ENCODE assay signal across 26 cellular contexts in genomic region chr15:83745771-83746170, GRCh38.
"Had no signal": no experiment of that assay in that cellular context is flagged by ENCODE, and none has a peak within 500 bp of the region (broad histone marks: within the 10 kb centered on the region; RNA-seq: fewer than 3 reads in every experiment).

No MANE protein-coding gene starts in this region.

- H3K27me3 ChIP-seq: pancreas, right lobe of liver, stomach, suprapubic skin, tibial nerve, uterus had no signal

- H3K4me1 Mint-ChIP-seq: immature natural killer cell; nephron; neural crest cell; stimulated activated naive B cell treated with anti-CD40 and anti-IgM and Interleukin-4, amounts not matched to agents 10 μg/mL and 1 μg/mL and 100 μg/mL, for 72 hours had no signal

- H3K27me3 Mint-ChIP-seq: stimulated activated naive B cell treated with anti-CD40 and anti-IgM and Interleukin-4, amounts not matched to agents 10 μg/mL and 1 μg/mL and 100 μg/mL, for 72 hours had no signal

- H3K9me3 ChIP-seq: lower lobe of right lung, pancreas, prostate gland, right lobe of liver, stomach, suprapubic skin, thoracic aorta, uterus had no signal

- H3K36me3 ChIP-seq: lower lobe of right lung, pancreas, prostate gland, right lobe of liver, suprapubic skin, thoracic aorta, tibial nerve, uterus had no signal

- H3K4me3 Mint-ChIP-seq: immature natural killer cell; naive thymus-derived CD8-positive, alpha-beta T cell; nephron; neural crest cell; stimulated activated naive B cell treated with anti-CD40 and anti-IgM and Interleukin-4, amounts not matched to agents 10 μg/mL and 1 μg/mL and 100 μg/mL, for 72 hours; type B pancreatic cell had no signal

- H3K27ac Mint-ChIP-seq: immature natural killer cell; naive thymus-derived CD8-positive, alpha-beta T cell; nephron; stimulated activated naive B cell treated with anti-CD40 and anti-IgM and Interleukin-4, amounts not matched to agents 10 μg/mL and 1 μg/mL and 100 μg/mL, for 72 hours; type B pancreatic cell had no signal

- DNase-seq: hypothalamus; immature natural killer cell; kidney; lower lobe of right lung; mesenchymal stem cell; naive thymus-derived CD8-positive, alpha-beta T cell; nucleus accumbens; pancreas; posterior cingulate gyrus; retina; right lobe of liver; stimulated activated CD4-positive, alpha-beta T cell treated with anti-CD3 and anti-CD28 coated beads, Interleukin-1b, Interleukin-23, amount 100 ng/mL, for 48 hours; stimulated activated CD4-positive, alpha-beta T cell treated with anti-CD3 and anti-CD28 coated beads, Interleukin-2, amount 100 ng/mL, for 48 hours; stimulated activated CD4-positive, alpha-beta T cell treated with anti-CD3 and anti-CD28 coated beads, Interleukin-4, amount 100 ng/mL, for 4 hours; stimulated activated naive B cell treated with anti-CD40 and anti-IgM and Interleukin-4, amounts not matched to agents 10 μg/mL and 1 μg/mL and 100 μg/mL, for 72 hours; stimulated activated naive CD8-positive, alpha-beta T cell treated with anti-CD3 and anti-CD28 coated beads, Interleukin-15, Interleukin-2, amounts not matched to agents 100 U/mL and 50 U/mL, for 24 hours; stomach; uterus had no signal

- H3K27ac ChIP-seq: lower lobe of right lung, pancreas, prostate gland, right lobe of liver, suprapubic skin, tibial nerve had no signal

- H3K4me2 ChIP-seq: smooth muscle cell had no signal

- H3K4me1 ChIP-seq: lower lobe of right lung, pancreas, prostate gland, uterus had no signal

- H3K9me3 Mint-ChIP-seq: nephron, type B pancreatic cell had no signal

- H3K4me3 ChIP-seq: lower lobe of right lung, pancreas, prostate gland, right lobe of liver, smooth muscle cell, stomach, suprapubic skin, thoracic aorta, tibial nerve, uterus had no signal

- ATAC-seq: lower lobe of right lung; naive thymus-derived CD8-positive, alpha-beta T cell; stimulated activated naive B cell treated with anti-CD40 and anti-IgM and Interleukin-4, amounts not matched to agents 10 μg/mL and 1 μg/mL and 100 μg/mL, for 72 hours; stimulated activated naive CD8-positive, alpha-beta T cell treated with anti-CD3 and anti-CD28 coated beads, Interleukin-15, Interleukin-2, amounts not matched to agents 100 U/mL and 50 U/mL, for 24 hours had no signal

- H3K36me3 Mint-ChIP-seq: immature natural killer cell; naive thymus-derived CD8-positive, alpha-beta T cell; stimulated activated naive B cell treated with anti-CD40 and anti-IgM and Interleukin-4, amounts not matched to agents 10 μg/mL and 1 μg/mL and 100 μg/mL, for 72 hours; type B pancreatic cell had no signal
